Comparison of ENCODE assay signal across 14 cellular contexts in genomic region chr14:61341275-61342210, GRCh38. TPM values are rescaled to one million over a fixed set of nuclear protein-coding genes. Genes with fewer than 3 reads are reported as not detected.
DNase-seq lines count a peak whose midpoint lies in the region; ATAC-seq, FAIRE-seq and TF ChIP-seq lines count a peak whose summit lies in the region.
"Had no signal": no experiment of that assay in that cellular context is flagged by ENCODE, and none has a peak within 500 bp of the region (broad histone marks: within the 10 kb centered on the region; RNA-seq: fewer than 3 reads in every experiment).

No MANE protein-coding gene starts in this region.

- peaks cover 45% of the 10 kb centered on the region for H3K36me3 Mint-ChIP-seq in activated naive CD8-positive, alpha-beta T cell treated with anti-CD3 and anti-CD28 coated beads, Interleukin-2, amount 10 ng/mL, durations not matched to agents 7 days and 5 days
- H3K36me3 Mint-ChIP-seq in natural killer cell = no peaks in the 10 kb centered on the region
- H3K36me3 Mint-ChIP-seq: brain had no signal

- DNase-seq in GM12891 (ENCODE audit: insufficient read length, low spot score) (no peak), natural killer cell (no peak), SW 1271 (lab: John Stamatoyannopoulos, UW) (no peak), SW480 (ENCODE audit: low spot score) (no peak)
- DNase-seq in activated naive CD8-positive, alpha-beta T cell treated with anti-CD3 and anti-CD28 coated beads, Interleukin-2, amount 10 ng/mL, durations not matched to agents 7 days and 5 days = no peak
- DNase-seq: hippocampal formation, MV-4-11, ovary had no signal

- H3K36me3 ChIP-seq in BLaER1 = no peaks in the 10 kb centered on the region
- H3K36me3 ChIP-seq: ovary had no signal

- intact Hi-C loops in natural killer cell (cut with micrococcal nuclease) = loop anchor here (1.0 to 10.0 kb wide), 4 partner anchors 13 to 323 kb away; no protein-coding TSS in a partner anchor

- H3K27me3 Mint-ChIP-seq in activated naive CD8-positive, alpha-beta T cell treated with anti-CD3 and anti-CD28 coated beads, Interleukin-2, amount 10 ng/mL, durations not matched to agents 7 days and 5 days = no peaks in the 10 kb centered on the region
- H3K27me3 Mint-ChIP-seq in natural killer cell (ENCODE audit: low read depth in 2 of 2) = no peaks in the 10 kb centered on the region

- peaks cover 84% of the 10 kb centered on the region for H3K4me1 Mint-ChIP-seq in activated naive CD8-positive, alpha-beta T cell treated with anti-CD3 and anti-CD28 coated beads, Interleukin-2, amount 10 ng/mL, durations not matched to agents 7 days and 5 days
- H3K4me1 Mint-ChIP-seq in natural killer cell = peaks cover 92 to 93% of the 10 kb centered on the region in 2 donors
- H3K4me1 Mint-ChIP-seq: brain had no signal

- POLR2A ChIA-PET in activated naive CD8-positive, alpha-beta T cell treated with anti-CD3 and anti-CD28 coated beads, Interleukin-2, amount 10 ng/mL, durations not matched to agents 7 days and 5 days (lab: Charles Lee) = interaction anchor here (0.6 to 8.3 kb wide), 14 partner anchors 9 to 137 kb away, joined by 3 to 91 read pairs (median 4); partner anchors contain the start of gene PRKCH

- peak overlapping the region; percentile 97 for H3K27ac Mint-ChIP-seq in activated naive CD8-positive, alpha-beta T cell treated with anti-CD3 and anti-CD28 coated beads, Interleukin-2, amount 10 ng/mL, durations not matched to agents 7 days and 5 days
- peak overlapping the region in 1 of 2 donors; percentile 99 for H3K27ac Mint-ChIP-seq in natural killer cell
- H3K27ac Mint-ChIP-seq: brain had no signal

- TF ChIP-seq CTCF in natural killer cell (IDR thresholded peaks at IDR 0.05) = no peak

- H4K20me1 ChIP-seq in BLaER1 = peaks cover 71% of the 10 kb centered on the region

- H3K27ac ChIP-seq in BLaER1 = no peak overlapping the region
- H3K27ac ChIP-seq: ovary, RWPE1 had no signal

- H3K27me3 ChIP-seq in BLaER1 = 0 out of 2 replicates have a peak, but pooled peaks cover 3% of the 10 kb centered on the region
- H3K27me3 ChIP-seq: ovary had no signal

- peaks cover 56% of the 10 kb centered on the region for H3K4me1 ChIP-seq in BLaER1

- no peak for TF ChIP-seq POLR2A in GM12891 (IDR thresholded peaks at IDR 0.05; ENCODE audit: low read depth, low read length)

- no peak for ATAC-seq in activated naive CD8-positive, alpha-beta T cell treated with anti-CD3 and anti-CD28 coated beads, Interleukin-2, amount 10 ng/mL, durations not matched to agents 7 days and 5 days (ENCODE audit: low read depth)
- ATAC-seq in natural killer cell (peak in 1 of 3 donors; percentile 2), HG02973 (IDR thresholded peaks at IDR 0.05; ENCODE audit: unreplicated experiment) (no peak), GM19467 (IDR thresholded peaks at IDR 0.05; ENCODE audit: unreplicated experiment) (no peak)

- no peaks in the 10 kb centered on the region for H3K9me3 ChIP-seq in BLaER1
- H3K9me3 ChIP-seq: ovary had no signal

- no peak overlapping the region for H3K9ac ChIP-seq in BLaER1

- H3K4me3 Mint-ChIP-seq in activated naive CD8-positive, alpha-beta T cell treated with anti-CD3 and anti-CD28 coated beads, Interleukin-2, amount 10 ng/mL, durations not matched to agents 7 days and 5 days = peak overlapping the region; percentile 84
- peak overlapping the region; percentile 92 for H3K4me3 Mint-ChIP-seq in natural killer cell
- H3K4me3 Mint-ChIP-seq: brain had no signal

- peak overlapping the region; percentile 51 for H3K4me2 ChIP-seq in BLaER1

- no peaks in the 10 kb centered on the region for H3K9me3 Mint-ChIP-seq in activated naive CD8-positive, alpha-beta T cell treated with anti-CD3 and anti-CD28 coated beads, Interleukin-2, amount 10 ng/mL, durations not matched to agents 7 days and 5 days
- no peaks in the 10 kb centered on the region for H3K9me3 Mint-ChIP-seq in natural killer cell
- H3K9me3 Mint-ChIP-seq: brain had no signal

- H3K4me3 ChIP-seq in BLaER1 = no peak overlapping the region
- H3K4me3 ChIP-seq: ovary had no signal

- FAIRE-seq in GM12891 (lab: Jason Lieb, UNC) = peak; percentile 91
- FAIRE-seq: TTC549 had no signal

TF ChIP-seq in GM12891, 5 proteins besides CTCF, POLR2A, EP300 and RAD21:
- TF ChIP-seq PAX5 (IDR thresholded peaks at IDR 0.05; ENCODE audit: insufficient read depth, low read length, severe bottlenecking) = no peak
- 0 out of 2 replicates have a peak, but pooled peaks have one; percentile 33 for TF ChIP-seq TAF1 (IDR thresholded peaks at IDR 0.05; ENCODE audit: low read depth, low read length)

RNA-seq across cellular contexts. Expression of gene PRKCH, which starts 20.2 kb away (rescaled TPM):
- polyA plus RNA-seq in GM12891 (2012; ENCODE audit: low read depth, missing spikeins) = 45.7 TPM
- total RNA-seq in activated naive CD8-positive, alpha-beta T cell treated with anti-CD3 and anti-CD28 coated beads, Interleukin-2, amount 10 ng/mL, durations not matched to agents 7 days and 5 days = 100 to 1,000 TPM; 318 TPM
- 100 to 1,000 TPM; 610 to 756 (median 618) TPM for total RNA-seq in natural killer cell
